In genomic region chr21:24870633-24871032, GRCh38 we compare ENCODE assay signal across 4 cellular contexts.
"Had no signal": no experiment of that assay in that cellular context is flagged by ENCODE, and none has a peak within 500 bp of the region (broad histone marks: within the 10 kb centered on the region; RNA-seq: fewer than 3 reads in every experiment).

No MANE protein-coding gene starts in this region.

- H3K4me3 ChIP-seq: GM23338 had no signal

- ATAC-seq: GM23338 had no signal

- DNase-seq: H9, HCEC 1CT, IMR-90 had no signal
